ENCODE assay signal across 11 cellular contexts in the genomic region with DNA sequence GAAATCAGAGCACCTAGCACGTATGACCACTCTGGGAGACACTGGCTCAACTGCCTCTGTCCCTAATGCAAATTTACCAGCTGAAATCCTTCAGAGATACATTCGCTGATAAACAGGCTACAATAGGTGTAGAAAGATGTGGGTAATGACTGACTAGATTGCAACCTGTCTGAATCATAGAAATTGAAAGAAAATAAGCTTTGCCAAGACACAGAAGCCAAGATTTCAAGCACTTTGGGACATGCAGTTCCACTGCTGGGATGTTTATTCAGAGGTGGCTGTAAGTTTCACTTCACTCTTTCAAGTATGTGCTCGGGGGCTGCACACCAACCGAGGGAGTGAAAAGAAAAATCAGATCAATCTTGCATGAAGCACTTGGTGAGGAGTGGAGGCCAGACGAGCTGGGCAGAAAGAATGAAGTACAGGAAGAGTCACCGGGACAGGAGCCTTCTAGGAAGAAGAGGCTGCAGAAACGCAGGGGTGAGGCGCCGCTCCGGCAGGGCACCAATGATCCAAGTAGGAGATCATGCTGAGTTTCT.
DNase-seq lines count a peak whose midpoint lies in the region; ATAC-seq and FAIRE-seq lines count a peak whose summit lies in the region.
"Had no signal": no experiment of that assay in that cellular context is flagged by ENCODE, and none has a peak within 500 bp of the region (broad histone marks: within the 10 kb centered on the region; RNA-seq: fewer than 3 reads in every experiment).

No MANE protein-coding gene starts in this region.

- peak; percentile 40 for ATAC-seq in GM21447 (IDR thresholded peaks at IDR 0.05; ENCODE audit: unreplicated experiment)
- ATAC-seq in activated CD4-positive, CD25-positive, alpha-beta regulatory T cell treated with anti-CD3 and anti-CD28 coated beads, Interleukin-2, amount 50 U/mL, for 24 hours, result no peak

- DNase-seq in GM03348 (ENCODE audit: low spot score), result peak; percentile 16
- DNase-seq in HTR-8/SVneo (ENCODE audit: insufficient read length, low spot score), result no peak
- peak; percentile 57 for DNase-seq in islet precursor cell
- no peak for DNase-seq in stimulated activated CD4-positive, alpha-beta T cell treated with anti-CD3 and anti-CD28 coated beads, Interleukin-4, amount 100 ng/mL, for 24 hours
- DNase-seq in activated CD8-positive, alpha-beta memory T cell treated with anti-CD3 and anti-CD28 coated beads, Interleukin-2, amount 50 U/mL, for 48 hours, result no peak
- no peak for DNase-seq in RCC 7860 (ENCODE audit: low spot score)
- DNase-seq: activated CD8-positive, alpha-beta memory T cell treated with anti-CD3 and anti-CD28 coated beads, Interleukin-2, amount 50 U/mL, for 4 hours; heart left ventricle; NCI-H1436 had no signal

- peak; percentile 23 for FAIRE-seq in HTR-8/SVneo (lab: Jason Lieb, UNC)
- no peak for FAIRE-seq in RCC 7860 (lab: Jason Lieb, UNC)

Comparison
In these comparisons a context has a peak if more than half of its experiments do, and no peak if none do; other contexts are left out.
1. DNase-seq: peak in GM03348 (single experiment) and islet precursor cell (single experiment); none in HTR-8/SVneo (single experiment), stimulated activated CD4-positive, alpha-beta T cell treated with anti-CD3 and anti-CD28 coated beads, Interleukin-4, amount 100 ng/mL, for 24 hours (single experiment), activated CD8-positive, alpha-beta memory T cell treated with anti-CD3 and anti-CD28 coated beads, Interleukin-2, amount 50 U/mL, for 48 hours (single experiment) and RCC 7860 (single experiment).